16 cellular contexts compared by ENCODE assay signal in genomic region chr2:36362291-36362690, GRCh38. TPM values are rescaled to one million over a fixed set of nuclear protein-coding genes. Genes with fewer than 3 reads are reported as not detected.
DNase-seq lines count a peak whose midpoint lies in the region; ATAC-seq, FAIRE-seq and TF ChIP-seq lines count a peak whose summit lies in the region.
"Had no signal": no experiment of that assay in that cellular context is flagged by ENCODE, and none has a peak within 500 bp of the region (broad histone marks: within the 10 kb centered on the region; RNA-seq: fewer than 3 reads in every experiment).

No MANE protein-coding gene starts in this region.

- H3K9me3 ChIP-seq in DOHH2 (ENCODE audit: control insufficient read depth, insufficient read depth, low read length) = no peaks in the 10 kb centered on the region
- H3K9me3 ChIP-seq in thyroid gland = no peaks in the 10 kb centered on the region
- no peaks in the 10 kb centered on the region for H3K9me3 ChIP-seq in kidney (ENCODE audit: control insufficient read depth in 1 of 2, low read length in 2 of 2)
- H3K9me3 ChIP-seq: spleen had no signal

- peaks cover 50% of the 10 kb centered on the region for H4K20me1 ChIP-seq in DOHH2 (ENCODE audit: control insufficient read depth, insufficient read depth, low read depth, low read length)

- no peaks in the 10 kb centered on the region for H3K9me2 ChIP-seq in DOHH2 (replicated peaks; ENCODE audit: control insufficient read depth, low read length)

- 0 out of 2 replicates have a peak overlapping the region, but pooled peaks have one; percentile 26 for H3K4me2 ChIP-seq in DOHH2 (ENCODE audit: low read length)

- DNase-seq in RCC 7860 (ENCODE audit: low spot score) (peak; percentile 26), epithelial cell of esophagus (ENCODE audit: low read depth) (peak; percentile 85), omental fat pad (ENCODE audit: low spot score) (no peak), dorsolateral prefrontal cortex (no peak), thyroid gland (no peak), kidney (no peak)
- DNase-seq: activated naive CD8-positive, alpha-beta T cell treated with anti-CD3 and anti-CD28 coated beads, Interleukin-2, amount 50 U/mL, for 24 hours; CD4-positive, CD25-positive, alpha-beta regulatory T cell; endodermal cell; NCI-H2029 treated with DMSO at 0.1 percent for 48 hours; spleen; T-helper 2 cell had no signal

- peak; percentile 67 for ATAC-seq in omental fat pad (ENCODE audit: low FRiP score)
- ATAC-seq in GM21526 (IDR thresholded peaks at IDR 0.05; ENCODE audit: low FRiP score, unreplicated experiment) = no peak
- ATAC-seq: activated naive CD8-positive, alpha-beta T cell treated with anti-CD3 and anti-CD28 coated beads, Interleukin-2, amount 50 U/mL, for 24 hours; K562 had no signal

- H3K4me3 ChIP-seq in DOHH2 (ENCODE audit: low read length) (no peak overlapping the region), epithelial cell of esophagus (ENCODE audit: low read length) (no peak overlapping the region), dorsolateral prefrontal cortex (no peak overlapping the region), thyroid gland (replicated peaks in 1 of 3) (no peak overlapping the region), kidney (ENCODE audit: low read length in 2 of 2) (no peak overlapping the region)
- H3K4me3 ChIP-seq: K562, spleen had no signal

- H3K27ac ChIP-seq in DOHH2 (ENCODE audit: low read depth, low read length) (no peak overlapping the region), dorsolateral prefrontal cortex (peak overlapping the region in 1 of 59 donors; percentile 7), thyroid gland (peak overlapping the region in 1 of 3 donors; percentile 15), kidney (ENCODE audit: low read depth in 2 of 2, low read length in 2 of 2) (peak overlapping the region in 1 of 2 donors; percentile 10)
- H3K27ac ChIP-seq: spleen had no signal

- intact Hi-C loops in dorsolateral prefrontal cortex (cut with DNase I) (no loop called here), thyroid gland (cut with DNase I) (loop anchor here (10.0 kb wide), 1 partner anchor 53 kb away; no protein-coding TSS in a partner anchor), kidney (cut with DNase I) (no loop called here)

- peaks cover 67% of the 10 kb centered on the region for H3K4me1 ChIP-seq in DOHH2 (ENCODE audit: control insufficient read depth, low read length)
- peaks cover 53 to 67% of the 10 kb centered on the region in 2 donors for H3K4me1 ChIP-seq in thyroid gland
- H3K4me1 ChIP-seq in kidney (ENCODE audit: control insufficient read depth in 1 of 2, insufficient read depth in 1 of 2, low read depth in 1 of 2, low read length in 2 of 2) = peaks cover 27 to 35% of the 10 kb centered on the region in 2 donors

- 77 to 84% methylated on average over 3 of the region's 3 CpGs for WGBS in thyroid gland, 2 donors

- FAIRE-seq in RCC 7860 (lab: Jason Lieb, UNC) = no peak
- no peak for FAIRE-seq in kidney (lab: Jason Lieb, UNC)
- FAIRE-seq: islet of Langerhans, K562 had no signal

- no peaks in the 10 kb centered on the region for H3K27me3 ChIP-seq in DOHH2 (ENCODE audit: control insufficient read depth, low read length)
- no peaks in the 10 kb centered on the region for H3K27me3 ChIP-seq in dorsolateral prefrontal cortex
- H3K27me3 ChIP-seq in thyroid gland = no peaks in the 10 kb centered on the region

- H3K79me2 ChIP-seq in DOHH2 (ENCODE audit: control insufficient read depth, low read length) = peaks cover 99% of the 10 kb centered on the region

- no peak for TF ChIP-seq POLR2A in thyroid gland (IDR thresholded peaks at IDR 0.05)

- no peak overlapping the region for H3K9ac ChIP-seq in kidney (ENCODE audit: low read length in 2 of 2)

- peaks cover 29% of the 10 kb centered on the region for H3K36me3 ChIP-seq in DOHH2 (ENCODE audit: control insufficient read depth, low read length)
- no peaks in the 10 kb centered on the region for H3K36me3 ChIP-seq in thyroid gland
- no peaks in the 10 kb centered on the region for H3K36me3 ChIP-seq in kidney (ENCODE audit: control insufficient read depth in 1 of 2, insufficient read depth in 2 of 2, low read length in 2 of 2)
- H3K36me3 ChIP-seq: spleen had no signal

- TF ChIP-seq CTCF in DOHH2 (IDR thresholded peaks at IDR 0.05; ENCODE audit: low read depth, low read length, poor library complexity, severe bottlenecking) = no peak
- TF ChIP-seq CTCF in epithelial cell of esophagus (IDR thresholded peaks at IDR 0.05; ENCODE audit: insufficient read depth, low read depth, low read length, missing control alignments) = no peak
- TF ChIP-seq CTCF in omental fat pad (IDR thresholded peaks at IDR 0.05) = no peak
- no peak for TF ChIP-seq CTCF in dorsolateral prefrontal cortex (IDR thresholded peaks at IDR 0.05 in 54 of 56, conservative IDR thresholded peaks at IDR 0.05 in 2 of 56; ENCODE audit: low read depth in 1 of 56, partially characterized antibody in 56 of 56)
- TF ChIP-seq CTCF in thyroid gland (IDR thresholded peaks at IDR 0.05) = no peak
- TF ChIP-seq CTCF in kidney (IDR thresholded peaks at IDR 0.05; ENCODE audit: borderline replicate concordance, extremely low read depth, insufficient read depth) = no peak

- peaks cover 14% of the 10 kb centered on the region for H3F3A ChIP-seq in DOHH2 (ENCODE audit: control insufficient read depth, insufficient read depth)

RNA-seq across cellular contexts. Expression of gene CRIM1, which starts 6.7 kb away (rescaled TPM):
- total RNA-seq in omental fat pad = 100 to 1,000 TPM; 229 to 252 (median 233) TPM
- total RNA-seq in dorsolateral prefrontal cortex = 100 to 1,000 TPM in 17 of 120 experiments, 10 to 100 TPM in 103; 57.7 to 155 (median 82.6) TPM
- total RNA-seq in thyroid gland = 100 to 1,000 TPM in 1 of 4 donors, 10 to 100 TPM in 3; 49.5 to 104 (median 71.5) TPM
- 154 TPM for total RNA-seq in kidney
- polyA plus RNA-seq in kidney (ENCODE audit: insufficient read depth, low read depth, low replicate concordance) = 47.2 TPM

Comparison
In these comparisons a context has a peak if more than half of its experiments do, and no peak if none do; other contexts are left out.
1. DNase-seq: peak in RCC 7860 (single experiment) and epithelial cell of esophagus (single experiment); none in omental fat pad (single experiment), dorsolateral prefrontal cortex (0 of 10), thyroid gland (0 of 2) and kidney (single experiment).